14 cellular contexts compared by ENCODE assay signal in genomic region chr5:67164856-67165523, GRCh38. TPM values are rescaled to one million over a fixed set of nuclear protein-coding genes. Genes with fewer than 3 reads are reported as not detected.
A peak's percentile ranks its signal among the peaks of the same experiment; 100 is the strongest.
DNase-seq lines count a peak whose midpoint lies in the region; ATAC-seq and TF ChIP-seq lines count a peak whose summit lies in the region.
"Had no signal": no experiment of that assay in that cellular context is flagged by ENCODE, and none has a peak within 500 bp of the region (broad histone marks: within the 10 kb centered on the region; RNA-seq: fewer than 3 reads in every experiment).

No MANE protein-coding gene starts in this region.

- no peaks in the 10 kb centered on the region for H3K36me3 ChIP-seq in H7 (replicated peaks; ENCODE audit: control insufficient read depth, insufficient read depth, low read length)
- H3K36me3 ChIP-seq in ascending aorta, result peaks cover 21 to 27% of the 10 kb centered on the region in 2 donors

- H3K4me1 ChIP-seq in ascending aorta, result peaks cover 0 to 13% of the 10 kb centered on the region in 2 donors

- TF ChIP-seq CTCF in ascending aorta (IDR thresholded peaks at IDR 0.05) (no peak), natural killer cell (IDR thresholded peaks at IDR 0.05) (no peak)

- H3K9me3 ChIP-seq in ascending aorta, result no peaks in the 10 kb centered on the region
- H3K9me3 ChIP-seq: thyroid gland had no signal

- no peaks in the 10 kb centered on the region for H3K27me3 Mint-ChIP-seq in T-helper 1 cell treated with Interleukin-12 subunit alpha and Interleukin-12 subunit beta and Interleukin-4 antibody, amounts not matched to agents 30 μg/mL and 1 μg/mL, for 36 hours (ENCODE audit: low read depth)
- no peaks in the 10 kb centered on the region for H3K27me3 Mint-ChIP-seq in natural killer cell (ENCODE audit: low read depth in 2 of 2)

- no peak for DNase-seq in T-helper 1 cell
- DNase-seq in H7, result peak; percentile 20
- DNase-seq in ascending aorta (ENCODE audit: low spot score in 2 of 2), result no peak
- DNase-seq in natural killer cell, result no peak
- DNase-seq in central memory CD4-positive, alpha-beta T cell, result no peak
- DNase-seq: NCI-H2081, NCI-H82, SIG-M5 had no signal

- H3K4me1 Mint-ChIP-seq in T-helper 1 cell treated with Interleukin-12 subunit alpha and Interleukin-12 subunit beta and Interleukin-4 antibody, amounts not matched to agents 30 μg/mL and 1 μg/mL, for 36 hours (ENCODE audit: low read depth), result peaks cover 61% of the 10 kb centered on the region
- H3K4me1 Mint-ChIP-seq in natural killer cell, result peaks cover 54 to 66% of the 10 kb centered on the region in 2 donors

- H3K27me3 ChIP-seq in H7 (ENCODE audit: control insufficient read depth, insufficient read depth, low read length) (no peaks in the 10 kb centered on the region), ascending aorta (no peaks in the 10 kb centered on the region)
- H3K27me3 ChIP-seq: thyroid gland had no signal

- H3K4me3 ChIP-seq in H7 (ENCODE audit: insufficient read depth, low read depth, low read length), result no peak overlapping the region
- no peak overlapping the region for H3K4me3 ChIP-seq in ascending aorta
- H3K4me3 ChIP-seq: thyroid gland had no signal

- ATAC-seq in natural killer cell (no peak), HG03045 (IDR thresholded peaks at IDR 0.05; ENCODE audit: unreplicated experiment) (no peak), GM18505 (IDR thresholded peaks at IDR 0.05; ENCODE audit: unreplicated experiment) (no peak)

- H3K27ac Mint-ChIP-seq in T-helper 1 cell treated with Interleukin-12 subunit alpha and Interleukin-12 subunit beta and Interleukin-4 antibody, amounts not matched to agents 30 μg/mL and 1 μg/mL, for 36 hours, result peak overlapping the region; percentile 100
- peak overlapping the region; percentile 92 to 97 for H3K27ac Mint-ChIP-seq in natural killer cell

- peak overlapping the region; percentile 89 for H3K4me3 Mint-ChIP-seq in T-helper 1 cell treated with Interleukin-12 subunit alpha and Interleukin-12 subunit beta and Interleukin-4 antibody, amounts not matched to agents 30 μg/mL and 1 μg/mL, for 36 hours
- H3K4me3 Mint-ChIP-seq in natural killer cell, result peak overlapping the region; percentile 90

- intact Hi-C loops in ascending aorta (cut with DNase I) (no loop called here), natural killer cell (cut with micrococcal nuclease) (loop anchor here (5.0 to 10.0 kb wide), 3 partner anchors 352 to 1238 kb away; partner anchors contain the start of gene ERBIN)

- TF ChIP-seq POLR2A in GM18505 (IDR thresholded peaks at IDR 0.05; ENCODE audit: borderline replicate concordance, extremely low read depth, insufficient read depth, insufficient read length), result no peak

- H3K27ac ChIP-seq in ascending aorta, result peak overlapping the region; percentile 74 to 87
- H3K27ac ChIP-seq: 22Rv1, HL-60 had no signal

- H3K36me3 Mint-ChIP-seq in T-helper 1 cell treated with Interleukin-12 subunit alpha and Interleukin-12 subunit beta and Interleukin-4 antibody, amounts not matched to agents 30 μg/mL and 1 μg/mL, for 36 hours (ENCODE audit: low read depth), result peaks cover 72% of the 10 kb centered on the region
- no peaks in the 10 kb centered on the region for H3K36me3 Mint-ChIP-seq in natural killer cell

- no peaks in the 10 kb centered on the region for H3K9me3 Mint-ChIP-seq in T-helper 1 cell treated with Interleukin-12 subunit alpha and Interleukin-12 subunit beta and Interleukin-4 antibody, amounts not matched to agents 30 μg/mL and 1 μg/mL, for 36 hours
- no peaks in the 10 kb centered on the region for H3K9me3 Mint-ChIP-seq in natural killer cell

RNA-seq across cellular contexts. Expression of gene CD180, which starts 31.6 kb away (rescaled TPM):
- not detected in 2 replicates for total RNA-seq in H7 (2014; rRNA removed; shearing (Covaris generic))
- 2.3 TPM for total RNA-seq in ascending aorta
- 1 to 10 TPM in 2 of 3 donors, under 1 TPM in 1; 0.34 to 1.2 (median 1.1) TPM for total RNA-seq in natural killer cell
